In genomic region chr14:69726761-69727511, GRCh38 we compare ENCODE assay signal across 8 cellular contexts. TPM values are rescaled to one million over a fixed set of nuclear protein-coding genes. Genes with fewer than 3 reads are reported as not detected.
DNase-seq lines count a peak whose midpoint lies in the region; ATAC-seq, FAIRE-seq and TF ChIP-seq lines count a peak whose summit lies in the region.

No MANE protein-coding gene starts in this region.

- TF ChIP-seq POLR2A in endothelial cell of umbilical vein (IDR thresholded peaks at IDR 0.05; ENCODE audit: low read depth, low read length) = no peak

- no peaks in the 10 kb centered on the region for H4K20me1 ChIP-seq in endothelial cell of umbilical vein (replicated peaks; ENCODE audit: control insufficient read depth, extremely low read depth, insufficient read depth, low read length)

- peak overlapping the region; percentile 93 for H2AFZ ChIP-seq in endothelial cell of umbilical vein (ENCODE audit: low read depth, low read length)

- H3K9ac ChIP-seq in endothelial cell of umbilical vein (replicated peaks; ENCODE audit: extremely low read depth, insufficient read depth, low read length) = peak overlapping the region; percentile 38

- no peaks in the 10 kb centered on the region for H3K9me3 ChIP-seq in endothelial cell of umbilical vein (replicated peaks; ENCODE audit: control insufficient read depth, insufficient read depth, low read length)
- no peaks in the 10 kb centered on the region for H3K9me3 ChIP-seq in mononuclear cell (ENCODE audit: low read depth, low read length)

- H3K4me3 ChIP-seq in BJ (ENCODE audit: low read depth, low read length) = peak overlapping the region; percentile 42
- H3K4me3 ChIP-seq in endothelial cell of umbilical vein (replicated peaks in 1 of 3; ENCODE audit: insufficient read depth in 1 of 3, low read depth in 1 of 3, low read length in 3 of 3) = peak overlapping the region; percentile 2 to 40 (median 18)
- H3K4me3 ChIP-seq in mononuclear cell (ENCODE audit: low read length) = peak overlapping the region; percentile 21

- TF ChIP-seq CTCF in BJ (IDR thresholded peaks at IDR 0.05; ENCODE audit: insufficient read depth, low read depth, low read length) = peak; percentile 99
- TF ChIP-seq CTCF in endothelial cell of umbilical vein (IDR thresholded peaks at IDR 0.05; ENCODE audit: extremely low read depth in 1 of 2, insufficient read depth in 1 of 2, low read depth in 1 of 2, low read length in 2 of 2) = peak; percentile 98 to 99

- intact Hi-C loops in endothelial cell of umbilical vein (cut with micrococcal nuclease) = loop anchor here (1.0 to 10.0 kb wide), 5 partner anchors 10 to 252 kb away; partner anchors contain the start of gene SUSD6

- H3K27me3 ChIP-seq in BJ (ENCODE audit: control insufficient read depth, insufficient read depth, low read length) (no peaks in the 10 kb centered on the region; the same call in 1 of the 2 replicates), endothelial cell of umbilical vein (ENCODE audit: control insufficient read depth in 2 of 2, insufficient read depth in 2 of 2, low read length in 2 of 2) (no peaks in the 10 kb centered on the region), mononuclear cell (ENCODE audit: insufficient read depth, low read length) (no peaks in the 10 kb centered on the region)

- POLR2A ChIA-PET in BJ (lab: Charles Lee) = no interaction called here
- POLR2A ChIA-PET in endothelial cell of umbilical vein (lab: Charles Lee) = interaction anchor here (0.6 to 1.1 kb wide), 2 partner anchors 40 to 116 kb away, joined by 3 to 4 read pairs; partner anchors contain the start of genes SRSF5 and SUSD6

- no TSS peak for BruUV-seq in endothelial cell of umbilical vein (replicated peaks; lab: Mats Ljungman, UMichigan)

- no peaks in the 10 kb centered on the region for H3K9me1 ChIP-seq in endothelial cell of umbilical vein (replicated peaks; ENCODE audit: control insufficient read depth, extremely low read depth, insufficient read depth, low read length)

- peak; percentile 86 for ATAC-seq in GM19025 (IDR thresholded peaks at IDR 0.05; ENCODE audit: low read depth, unreplicated experiment)
- peak; percentile 61 for ATAC-seq in HG03457 (IDR thresholded peaks at IDR 0.05; ENCODE audit: unreplicated experiment)

- dilution Hi-C loops in endothelial cell of umbilical vein (cut with MboI; ENCODE audit: extremely low pct_ligation_motif_present, low sequenced_read_pairs) = no loop called here

- H3K79me2 ChIP-seq in endothelial cell of umbilical vein (ENCODE audit: control insufficient read depth, insufficient read depth, low read length) = no peaks in the 10 kb centered on the region

- peak; percentile 89 for FAIRE-seq in endothelial cell of umbilical vein (lab: Jason Lieb, UNC)

- CTCF ChIA-PET in BJ (lab: Yijun Ruan, JAX) = interaction anchor here (0.6 to 4.2 kb wide), 42 partner anchors 9 to 205 kb away, joined by 3 to 54 read pairs (median 4); partner anchors contain the start of gene SUSD6
- CTCF ChIA-PET in endothelial cell of umbilical vein (lab: Charles Lee) = interaction anchor here (0.6 to 4.6 kb wide), 38 partner anchors 9 to 304 kb away, joined by 3 to 124 read pairs (median 4); partner anchors contain the start of genes CCDC177 and SUSD6

- no peak for DNase-seq in BJ (ENCODE audit: low read depth)
- peak; percentile 24 for DNase-seq in NCI-H82 treated with DMSO at 0.1 percent for 48 hours (lab: John Stamatoyannopoulos, UW; ENCODE audit: unreplicated experiment)
- DNase-seq in activated CD8-positive, alpha-beta memory T cell treated with anti-CD3 and anti-CD28 coated beads, Interleukin-2, amount 50 U/mL, for 48 hours = peak; percentile 97
- peak; percentile 75 for DNase-seq in endothelial cell of umbilical vein (ENCODE audit: low read depth, low spot score)
- DNase-seq in stimulated activated CD8-positive, alpha-beta memory T cell treated with anti-CD3 and anti-CD28 coated beads, Interleukin-2, amount 100 ng/mL, for 48 hours (ENCODE audit: low read depth in 2 of 2) = peak; percentile 74 to 75

- peak overlapping the region; percentile 20 for H3K27ac ChIP-seq in endothelial cell of umbilical vein (ENCODE audit: insufficient read depth, low read depth, low read length)

- peak overlapping the region; percentile 63 for H3K4me2 ChIP-seq in endothelial cell of umbilical vein (ENCODE audit: insufficient read depth, low read length)

- H3K36me3 ChIP-seq in BJ (ENCODE audit: control insufficient read depth, insufficient read depth, low read length) = no peaks in the 10 kb centered on the region
- H3K36me3 ChIP-seq in endothelial cell of umbilical vein (ENCODE audit: control insufficient read depth in 2 of 2, extremely low read depth in 1 of 2, insufficient read depth in 2 of 2, low read length in 2 of 2) = no peaks in the 10 kb centered on the region

- H3K4me1 ChIP-seq in endothelial cell of umbilical vein (ENCODE audit: control insufficient read depth, extremely low read depth, insufficient read depth, low read length) = peaks cover 5% of the 10 kb centered on the region
- peaks cover 27% of the 10 kb centered on the region for H3K4me1 ChIP-seq in mononuclear cell (ENCODE audit: insufficient read depth, low read length)

TF ChIP-seq in endothelial cell of umbilical vein, 7 proteins besides CTCF, POLR2A, EP300 and RAD21:
- TF ChIP-seq MAX (IDR thresholded peaks at IDR 0.05; ENCODE audit: insufficient read depth, insufficient read length) (peak; percentile 34), FOS (IDR thresholded peaks at IDR 0.05; ENCODE audit: borderline replicate concordance, insufficient read depth, low read length) (no peak), GATA2 (IDR thresholded peaks at IDR 0.05; ENCODE audit: insufficient read depth, insufficient read length, low read depth, low read length) (no peak), EZH2 (IDR thresholded peaks at IDR 0.05; ENCODE audit: borderline replicate concordance, low read depth, low read length, severe bottlenecking) (no peak), MYC (IDR thresholded peaks at IDR 0.05; ENCODE audit: low read depth, low read length) (no peak), JUN (IDR thresholded peaks at IDR 0.05; ENCODE audit: borderline replicate concordance, insufficient read depth, insufficient read length, low read depth) (no peak), POLR2AphosphoS5 (IDR thresholded peaks at IDR 0.05; ENCODE audit: insufficient read depth, low read depth, low read length) (peak; percentile 47)

RNA-seq across cellular contexts. Expression of gene SRSF5, which starts 40.0 kb away (rescaled TPM):
- polyA plus RNA-seq in BJ (2011; rRNA removed) (162 and 194 TPM in 2 replicates), endothelial cell of umbilical vein (85.2 and 192 TPM in 2 replicates)
- 83.6 and 84.0 TPM in 2 replicates for polyA minus RNA-seq in BJ (2011; rRNA and poly(A)+ RNA removed)
- total RNA-seq in endothelial cell of umbilical vein (253 and 276 TPM in 2 replicates), mononuclear cell (920 TPM)
- 181 and 196 TPM in 2 replicates for polyA plus RNA-seq in endothelial cell of umbilical vein (2011; cell fraction: cytosol; rRNA removed)
- 1,028 and 1,834 TPM in 2 replicates for polyA plus RNA-seq in endothelial cell of umbilical vein (2011; cell fraction: nucleus; rRNA removed)
- 266 and 297 TPM in 2 replicates for polyA plus RNA-seq in endothelial cell of umbilical vein (2012)
- polyA minus RNA-seq in endothelial cell of umbilical vein = 213 and 242 TPM in 2 replicates
- 56.0 TPM for polyA minus RNA-seq in endothelial cell of umbilical vein (2011; cell fraction: cytosol; rRNA and poly(A)+ RNA removed)
- 405 and 450 TPM in 2 replicates for polyA minus RNA-seq in endothelial cell of umbilical vein (2011; cell fraction: nucleus; rRNA and poly(A)+ RNA removed)
